ENCODE assay signal across 6 cellular contexts in the genomic region with DNA sequence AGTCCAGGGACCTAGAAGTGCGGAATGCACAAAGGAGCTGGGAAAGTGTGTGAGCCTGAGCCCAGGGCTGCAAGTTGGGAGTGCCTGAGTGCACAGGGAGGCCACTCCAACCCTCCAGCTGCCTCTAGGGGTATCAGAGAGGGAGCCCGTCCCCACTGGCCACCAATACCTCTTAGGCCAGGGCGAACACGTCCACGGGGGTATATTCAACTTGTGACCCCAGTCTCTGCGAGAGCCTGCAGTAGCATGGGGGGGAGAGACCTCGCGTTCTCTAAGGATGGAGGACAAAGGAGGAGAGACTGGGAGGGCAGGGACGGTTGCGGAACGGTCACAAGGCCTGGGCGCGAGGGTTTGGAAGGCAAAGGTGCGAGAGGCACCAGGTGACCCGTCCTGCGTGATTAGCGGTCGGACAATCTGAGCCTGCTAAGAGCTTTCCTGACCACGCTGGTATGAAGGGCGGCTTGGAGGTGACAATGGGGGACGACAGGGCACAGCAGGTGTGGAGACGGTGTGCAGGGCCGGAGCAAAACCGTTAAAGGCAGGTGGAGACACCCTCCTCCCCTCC. TPM values are rescaled to one million over a fixed set of nuclear protein-coding genes. Genes with fewer than 3 reads are reported as not detected.
DNase-seq lines count a peak whose midpoint lies in the region; ATAC-seq and TF ChIP-seq lines count a peak whose summit lies in the region.

No MANE protein-coding gene starts in this region.

- H3K36me3 Mint-ChIP-seq in stimulated activated naive B cell treated with anti-CD40 and anti-IgM and Interleukin-4, amounts not matched to agents 10 μg/mL and 1 μg/mL and 100 μg/mL, for 72 hours: peaks cover 22 to 45% of the 10 kb centered on the region in 2 donors

- TF ChIP-seq CTCF in fibroblast of lung (conservative IDR thresholded peaks at IDR 0.05 in 1 of 2, IDR thresholded peaks at IDR 0.05 in 1 of 2; ENCODE audit: low read depth in 1 of 2, low read length in 2 of 2): no peak

- peak overlapping the region; percentile 27 to 65 (median 48) for H3K4me3 ChIP-seq in fibroblast of lung (replicated peaks in 1 of 4; ENCODE audit: control extremely low read depth in 1 of 4, insufficient read depth in 1 of 4, low read depth in 3 of 4, low read length in 4 of 4)

- peak overlapping the region; percentile 61 for H3K27ac ChIP-seq in fibroblast of lung (ENCODE audit: insufficient read depth, low read length)

- peak overlapping the region; percentile 96 for H3K27ac Mint-ChIP-seq in stimulated activated naive B cell treated with anti-CD40 and anti-IgM and Interleukin-4, amounts not matched to agents 10 μg/mL and 1 μg/mL and 100 μg/mL, for 72 hours

- H3K4me2 ChIP-seq in fibroblast of lung (ENCODE audit: extremely low read depth, insufficient read depth, low read length): peak overlapping the region; percentile 87

- peak overlapping the region; percentile 92 to 93 for H3K4me3 Mint-ChIP-seq in stimulated activated naive B cell treated with anti-CD40 and anti-IgM and Interleukin-4, amounts not matched to agents 10 μg/mL and 1 μg/mL and 100 μg/mL, for 72 hours

- no peaks in the 10 kb centered on the region for H4K20me1 ChIP-seq in fibroblast of lung (ENCODE audit: control insufficient read depth, extremely low read depth, insufficient read depth, low read length)

- H3K9me3 ChIP-seq in fibroblast of lung (ENCODE audit: control insufficient read depth, insufficient read depth, low read depth, low read length): no peaks in the 10 kb centered on the region

- H3K4me1 ChIP-seq in fibroblast of lung (ENCODE audit: control insufficient read depth, extremely low read depth, insufficient read depth, low read length): peaks cover 9% of the 10 kb centered on the region

- peaks cover 7% of the 10 kb centered on the region for H3K36me3 ChIP-seq in fibroblast of lung (ENCODE audit: control insufficient read depth, insufficient read depth, low read length)

- peaks cover 28 to 53% of the 10 kb centered on the region in 2 donors for H3K4me1 Mint-ChIP-seq in stimulated activated naive B cell treated with anti-CD40 and anti-IgM and Interleukin-4, amounts not matched to agents 10 μg/mL and 1 μg/mL and 100 μg/mL, for 72 hours

- H3K9me3 Mint-ChIP-seq in stimulated activated naive B cell treated with anti-CD40 and anti-IgM and Interleukin-4, amounts not matched to agents 10 μg/mL and 1 μg/mL and 100 μg/mL, for 72 hours: no peaks in the 10 kb centered on the region

- H3K9ac ChIP-seq in fibroblast of lung (ENCODE audit: insufficient read depth, low read length): peak overlapping the region; percentile 65

- peak; percentile 11 for DNase-seq in stimulated activated CD4-positive, alpha-beta T cell treated with anti-CD3 and anti-CD28 coated beads, Interleukin-4, amount 100 ng/mL, for 24 hours
- DNase-seq in stimulated activated CD4-positive, alpha-beta T cell treated with anti-CD3 and anti-CD28 coated beads, Interleukin-15, amount 100 ng/mL, for 24 hours: no peak
- DNase-seq in fibroblast of lung (ENCODE audit: low read depth in 2 of 2): no peak
- DNase-seq in stimulated activated naive B cell treated with anti-CD40 and anti-IgM and Interleukin-4, amounts not matched to agents 10 μg/mL and 1 μg/mL and 100 μg/mL, for 72 hours: no peak

- H3K79me2 ChIP-seq in fibroblast of lung (ENCODE audit: control insufficient read depth, insufficient read depth, low read length): no peaks in the 10 kb centered on the region

- no peaks in the 10 kb centered on the region for H3K27me3 Mint-ChIP-seq in stimulated activated naive B cell treated with anti-CD40 and anti-IgM and Interleukin-4, amounts not matched to agents 10 μg/mL and 1 μg/mL and 100 μg/mL, for 72 hours

- no peaks in the 10 kb centered on the region for H3K27me3 ChIP-seq in fibroblast of lung (ENCODE audit: control insufficient read depth, insufficient read depth, low read length)

- ATAC-seq in stimulated activated naive B cell treated with anti-CD40 and anti-IgM and Interleukin-4, amounts not matched to agents 10 μg/mL and 1 μg/mL and 100 μg/mL, for 72 hours (replicated peaks): no peak
- no peak for ATAC-seq in HG03469 (IDR thresholded peaks at IDR 0.05; ENCODE audit: unreplicated experiment)
- no peak for ATAC-seq in HG03108 (IDR thresholded peaks at IDR 0.05; ENCODE audit: unreplicated experiment)

- peak overlapping the region; percentile 52 for H2AFZ ChIP-seq in fibroblast of lung (ENCODE audit: low read length)

RNA-seq across cellular contexts. Expression of gene CD320, which starts 0.7 kb away (rescaled TPM):
- total RNA-seq in fibroblast of lung: 9.8 and 22.6 TPM in 2 replicates
- polyA plus RNA-seq in fibroblast of lung: 13.9 and 29.1 TPM in 2 replicates
- polyA plus RNA-seq in fibroblast of lung (2012): 24.4 and 49.0 TPM in 2 replicates
- polyA minus RNA-seq in fibroblast of lung (ENCODE audit: low replicate concordance): 19.4 and 23.0 TPM in 2 replicates

RNA-seq across cellular contexts. Expression of gene NDUFA7, which starts 13.7 kb away (rescaled TPM):
- total RNA-seq in fibroblast of lung: 19.3 and 33.7 TPM in 2 replicates
- polyA plus RNA-seq in fibroblast of lung: 20.9 and 25.5 TPM in 2 replicates
- 94.8 and 108 TPM in 2 replicates for polyA plus RNA-seq in fibroblast of lung (2012)
- 46.0 and 57.5 TPM in 2 replicates for polyA minus RNA-seq in fibroblast of lung (ENCODE audit: low replicate concordance)

RNA-seq across cellular contexts. Expression of gene RPS28, which starts 13.8 kb away (rescaled TPM):
- 216 and 254 TPM in 2 replicates for total RNA-seq in fibroblast of lung
- polyA plus RNA-seq in fibroblast of lung: 286 and 331 TPM in 2 replicates
- 1,477 and 2,338 TPM in 2 replicates for polyA plus RNA-seq in fibroblast of lung (2012)
- polyA minus RNA-seq in fibroblast of lung (ENCODE audit: low replicate concordance): 246 and 267 TPM in 2 replicates

RNA-seq across cellular contexts. Expression of gene KANK3, which starts 35.6 kb away (rescaled TPM):
- total RNA-seq in fibroblast of lung: 0.17 and 0.26 TPM in 2 replicates
- polyA plus RNA-seq in fibroblast of lung: 0.23 TPM in 1 of 2 replicates, not detected in the other
- polyA plus RNA-seq in fibroblast of lung (2012): 0.64 TPM in 1 of 2 replicates, not detected in the other
- polyA minus RNA-seq in fibroblast of lung (ENCODE audit: low replicate concordance): not detected in 2 replicates

RNA-seq across cellular contexts. Expression of gene ANGPTL4, which starts 56.5 kb away (rescaled TPM):
- total RNA-seq in fibroblast of lung: 1.7 and 6.7 TPM in 2 replicates
- 6.0 and 6.6 TPM in 2 replicates for polyA plus RNA-seq in fibroblast of lung
- polyA plus RNA-seq in fibroblast of lung (2012): 7.1 and 8.1 TPM in 2 replicates
- polyA minus RNA-seq in fibroblast of lung (ENCODE audit: low replicate concordance): 2.5 and 5.8 TPM in 2 replicates
